In the genomic region with DNA sequence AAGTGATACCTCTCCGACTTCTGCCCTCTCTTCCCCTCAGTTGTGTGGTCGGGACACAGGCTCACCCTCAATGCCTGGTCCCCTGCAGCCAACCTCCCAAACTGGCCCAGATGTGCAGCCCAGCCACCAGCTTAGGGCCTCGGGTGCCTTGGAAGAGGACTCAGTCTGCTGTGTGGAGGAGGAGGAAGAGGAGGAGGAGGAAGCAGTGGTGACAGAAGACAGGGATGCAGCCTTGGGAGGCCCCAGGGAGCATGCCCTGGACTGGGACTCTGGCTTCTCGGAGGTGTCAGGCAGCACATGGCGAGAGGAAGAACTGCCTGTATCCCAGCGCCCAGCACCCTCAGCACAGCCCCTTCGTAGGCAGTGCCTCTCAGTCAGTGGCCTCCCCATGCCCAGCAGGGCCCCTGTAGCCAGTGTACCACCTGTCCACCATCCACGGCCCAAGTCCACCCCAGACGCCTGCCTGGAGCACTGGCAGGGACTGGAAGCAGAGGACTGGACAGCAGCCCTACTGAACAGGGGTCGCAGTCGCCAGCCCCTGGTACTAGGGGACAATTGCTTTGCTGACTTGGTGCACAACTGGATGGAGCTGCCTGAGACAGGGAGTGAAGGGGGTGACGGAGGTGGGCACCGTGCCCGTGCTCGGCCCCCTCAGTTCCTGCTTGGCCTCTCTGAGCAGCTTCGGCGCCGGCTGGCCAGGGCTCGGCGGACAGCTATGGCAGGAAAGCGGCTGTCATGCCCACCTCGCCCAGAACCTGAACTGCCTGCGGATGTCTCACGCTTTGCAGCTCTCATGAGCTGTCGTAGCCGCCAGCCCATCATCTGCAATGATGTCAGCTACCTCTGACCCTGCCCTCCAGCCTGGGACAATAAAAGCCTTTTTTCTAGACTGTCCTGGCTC, we compare ENCODE assay signal across 8 cellular contexts.
DNase-seq lines count a peak whose midpoint lies in the region; ATAC-seq and TF ChIP-seq lines count a peak whose summit lies in the region.
"Had no signal": no experiment of that assay in that cellular context is flagged by ENCODE, and none has a peak within 500 bp of the region (broad histone marks: within the 10 kb centered on the region; RNA-seq: fewer than 3 reads in every experiment).

No MANE protein-coding gene starts in this region.

- H3K27ac Mint-ChIP-seq in stimulated activated naive B cell treated with anti-CD40 and anti-IgM and Interleukin-4, amounts not matched to agents 10 μg/mL and 1 μg/mL and 100 μg/mL, for 72 hours = peak overlapping the region; percentile 93

- no peaks in the 10 kb centered on the region for H4K20me1 ChIP-seq in OCI-LY1 (ENCODE audit: insufficient read depth, low read length)

- peaks cover under 1 to 10% of the 10 kb centered on the region in 2 donors for H3K36me3 Mint-ChIP-seq in stimulated activated naive B cell treated with anti-CD40 and anti-IgM and Interleukin-4, amounts not matched to agents 10 μg/mL and 1 μg/mL and 100 μg/mL, for 72 hours

- no peak for TF ChIP-seq CTCF in OCI-LY1 (IDR thresholded peaks at IDR 0.05; ENCODE audit: low read length)

- H3F3A ChIP-seq in OCI-LY1 (ENCODE audit: insufficient read depth, low read length) = no peaks in the 10 kb centered on the region

- H3K4me3 Mint-ChIP-seq in stimulated activated naive B cell treated with anti-CD40 and anti-IgM and Interleukin-4, amounts not matched to agents 10 μg/mL and 1 μg/mL and 100 μg/mL, for 72 hours = peak overlapping the region; percentile 84

- H3K9me3 Mint-ChIP-seq in stimulated activated naive B cell treated with anti-CD40 and anti-IgM and Interleukin-4, amounts not matched to agents 10 μg/mL and 1 μg/mL and 100 μg/mL, for 72 hours = no peaks in the 10 kb centered on the region

- peak in 1 of 2 donors; percentile 0 for ATAC-seq in stimulated activated naive B cell treated with anti-CD40 and anti-IgM and Interleukin-4, amounts not matched to agents 10 μg/mL and 1 μg/mL and 100 μg/mL, for 72 hours (replicated peaks)
- no peak for ATAC-seq in HG02642 (IDR thresholded peaks at IDR 0.05; ENCODE audit: poor library complexity, unreplicated experiment)

- peaks cover 9 to 15% of the 10 kb centered on the region in 2 donors for H3K27me3 Mint-ChIP-seq in stimulated activated naive B cell treated with anti-CD40 and anti-IgM and Interleukin-4, amounts not matched to agents 10 μg/mL and 1 μg/mL and 100 μg/mL, for 72 hours

- no peaks in the 10 kb centered on the region for H3K27me3 ChIP-seq in OCI-LY1 (ENCODE audit: insufficient read depth, low read length)

- peaks cover 25% of the 10 kb centered on the region for H3K4me1 ChIP-seq in OCI-LY1 (ENCODE audit: insufficient read depth, low read length, severe bottlenecking)

- peak overlapping the region; percentile 76 for H3K4me3 ChIP-seq in OCI-LY1 (ENCODE audit: low read depth, low read length, poor library complexity, severe bottlenecking)

- H3K36me3 ChIP-seq in OCI-LY1 (ENCODE audit: insufficient read depth, low read length) = no peaks in the 10 kb centered on the region

- DNase-seq in epithelial cell of prostate (ENCODE audit: low read depth, low spot score) (no peak), HK-2 (ENCODE audit: unreplicated experiment) (no peak)
- DNase-seq in stimulated activated naive B cell treated with anti-CD40 and anti-IgM and Interleukin-4, amounts not matched to agents 10 μg/mL and 1 μg/mL and 100 μg/mL, for 72 hours = no peak
- DNase-seq in stimulated activated naive CD4-positive, alpha-beta T cell treated with Interleukin-2 at 50 U/mL for 16 hours (lab: John Stamatoyannopoulos, UW) = no peak
- DNase-seq: NK-92 treated with Interleukin-12 subunit alpha and Interleukin-12 subunit beta, amount 100 ng/mL, for 24 hours had no signal

- H2AFZ ChIP-seq in OCI-LY1 (ENCODE audit: low read length) = no peak overlapping the region

- no peak overlapping the region; the same call in 1 of the 2 replicates for H3K9ac ChIP-seq in OCI-LY1 (ENCODE audit: low read length)

- H3K79me2 ChIP-seq in OCI-LY1 (ENCODE audit: insufficient read depth, low read length) = no peaks in the 10 kb centered on the region

- H3K27ac ChIP-seq in OCI-LY1 (ENCODE audit: low read depth, low read length, poor library complexity, severe bottlenecking) (no peak overlapping the region), epithelial cell of prostate (peak overlapping the region; percentile 82)

- no peaks in the 10 kb centered on the region for H3K9me3 ChIP-seq in OCI-LY1 (ENCODE audit: low read length)
- H3K9me3 ChIP-seq: mucosa of descending colon had no signal

- peak overlapping the region; percentile 89; the same call in 1 of the 2 replicates for H3K4me2 ChIP-seq in OCI-LY1 (ENCODE audit: low read length)

- peaks cover 53 to 70% of the 10 kb centered on the region in 2 donors for H3K4me1 Mint-ChIP-seq in stimulated activated naive B cell treated with anti-CD40 and anti-IgM and Interleukin-4, amounts not matched to agents 10 μg/mL and 1 μg/mL and 100 μg/mL, for 72 hours

- H3K9me2 ChIP-seq in OCI-LY1 (ENCODE audit: low read depth, low read length) = no peaks in the 10 kb centered on the region
